ENCODE assay signal across 11 cellular contexts in genomic region chr9:15735083-15735974, GRCh38.
DNase-seq lines count a peak whose midpoint lies in the region; ATAC-seq and TF ChIP-seq lines count a peak whose summit lies in the region.
"Had no signal": no experiment of that assay in that cellular context is flagged by ENCODE, and none has a peak within 500 bp of the region (broad histone marks: within the 10 kb centered on the region; RNA-seq: fewer than 3 reads in every experiment).

No MANE protein-coding gene starts in this region.

- TF ChIP-seq POLR2A in IMR-90 (IDR thresholded peaks at IDR 0.05; ENCODE audit: low read depth, low read length), result no peak

- peak overlapping the region; percentile 61; the same call in 1 of the 3 replicates for H2BK15ac ChIP-seq in IMR-90 (ENCODE audit: low read depth, low read length)

- H3K4me2 ChIP-seq in IMR-90 (ENCODE audit: low read depth, low read length) (peak overlapping the region; percentile 77), mammary epithelial cell (ENCODE audit: insufficient read depth, low read depth, low read length) (peak overlapping the region; percentile 67)

- no peaks in the 10 kb centered on the region for H4K20me1 ChIP-seq in IMR-90 (ENCODE audit: insufficient read depth, low read length)
- no peaks in the 10 kb centered on the region for H4K20me1 ChIP-seq in mammary epithelial cell (ENCODE audit: insufficient read depth, low read length)

- peak overlapping the region; percentile 24; the same call in 1 of the 2 replicates for H3K4ac ChIP-seq in IMR-90 (ENCODE audit: low read depth, low read length)

- no peaks in the 10 kb centered on the region for H3K27me3 ChIP-seq in IMR-90 (ENCODE audit: control insufficient read depth, insufficient read depth, low read length)
- no peaks in the 10 kb centered on the region for H3K27me3 ChIP-seq in mammary epithelial cell (ENCODE audit: insufficient read depth, low read length)
- no peaks in the 10 kb centered on the region for H3K27me3 ChIP-seq in lung (ENCODE audit: control insufficient read depth, insufficient read depth)
- H3K27me3 ChIP-seq: neutrophil had no signal

- peak overlapping the region; percentile 74 for H2BK5ac ChIP-seq in IMR-90 (ENCODE audit: low read depth, low read length, poor library complexity, severe bottlenecking)

- no peak overlapping the region for H2AK5ac ChIP-seq in IMR-90 (ENCODE audit: low read depth, low read length)

- H3K4me1 ChIP-seq in IMR-90 (ENCODE audit: control insufficient read depth, insufficient read depth, low read length), result 0 out of 2 replicates have a peak, but pooled peaks cover 1% of the 10 kb centered on the region
- H3K4me1 ChIP-seq in mammary epithelial cell (ENCODE audit: insufficient read depth, low read length), result peaks cover 12% of the 10 kb centered on the region
- H3K4me1 ChIP-seq in lung (ENCODE audit: control insufficient read depth in 2 of 2, insufficient read depth in 2 of 2, low read length in 2 of 2), result peaks cover 0 to 1% of the 10 kb centered on the region in 2 donors

- H3K27ac ChIP-seq in IMR-90 (ENCODE audit: insufficient read depth, low read length) (peak overlapping the region; percentile 37; the same call in 1 of the 2 replicates), mammary epithelial cell (ENCODE audit: insufficient read depth, low read depth, low read length) (peak overlapping the region; percentile 52), lung (ENCODE audit: low read depth in 1 of 2, low read length in 1 of 2) (no peak overlapping the region)
- H3K27ac ChIP-seq: neutrophil had no signal

- no peaks in the 10 kb centered on the region for H3K79me1 ChIP-seq in IMR-90 (ENCODE audit: low read depth in 1 of 2, low read length in 2 of 2)

- peak; percentile 95 for ATAC-seq in IMR-90 (ENCODE audit: low read depth)
- peak; percentile 83 for ATAC-seq in lung (ENCODE audit: insufficient read depth, low FRiP score)
- no peak for ATAC-seq in HG03095 (IDR thresholded peaks at IDR 0.05; ENCODE audit: unreplicated experiment)
- ATAC-seq in HG02938 (IDR thresholded peaks at IDR 0.05; ENCODE audit: unreplicated experiment), result no peak
- ATAC-seq: CD8-positive, alpha-beta T cell had no signal

- 0 out of 2 replicates have a peak overlapping the region, but pooled peaks have one; percentile 54 for H4K5ac ChIP-seq in IMR-90 (ENCODE audit: low read depth, low read length)

- no peaks in the 10 kb centered on the region for H3K9me3 ChIP-seq in IMR-90 (ENCODE audit: control insufficient read depth, insufficient read depth, low read length)
- H3K9me3 ChIP-seq in mammary epithelial cell (replicated peaks; ENCODE audit: insufficient read depth, low read length), result no peaks in the 10 kb centered on the region
- peaks cover 0 to 2% of the 10 kb centered on the region in 2 donors for H3K9me3 ChIP-seq in lung (ENCODE audit: control insufficient read depth in 2 of 2, insufficient read depth in 1 of 2, low read length in 1 of 2)
- H3K9me3 ChIP-seq: neutrophil had no signal

- H3K4me3 ChIP-seq in IMR-90 (ENCODE audit: insufficient read depth, low read depth, low read length), result no peak overlapping the region
- H3K4me3 ChIP-seq in mammary epithelial cell (replicated peaks in 1 of 3; ENCODE audit: insufficient read depth in 1 of 3, low read depth in 2 of 3, low read length in 3 of 3), result peak overlapping the region in 1 of 3 experiments; percentile 21
- no peak overlapping the region for H3K4me3 ChIP-seq in lung

- BruUV-seq in IMR-90 (replicated peaks; lab: Mats Ljungman, UMichigan) (no TSS peak), mammary epithelial cell (replicated peaks; lab: Mats Ljungman, UMichigan) (no TSS peak)

- H3K56ac ChIP-seq in IMR-90 (ENCODE audit: extremely low read depth, insufficient read depth, low read length), result 0 out of 2 replicates have a peak overlapping the region, but pooled peaks have one; percentile 24

- H3K9ac ChIP-seq in IMR-90 (ENCODE audit: low read depth, low read length), result no peak overlapping the region
- no peak overlapping the region for H3K9ac ChIP-seq in mammary epithelial cell (ENCODE audit: insufficient read depth, low read length)

- no peaks in the 10 kb centered on the region for H3K79me2 ChIP-seq in mammary epithelial cell (ENCODE audit: insufficient read depth, low read length)

- no peak overlapping the region for H3K14ac ChIP-seq in IMR-90 (replicated peaks; ENCODE audit: low read depth, low read length)

- dilution Hi-C loops in IMR-90 (cut with HindIII; ENCODE audit: low sequenced_read_pairs, unreplicated experiment) (no loop called here), mammary epithelial cell (cut with HindIII; ENCODE audit: low sequenced_read_pairs) (no loop called here)

- H3K9me1 ChIP-seq in IMR-90 (ENCODE audit: insufficient read depth, low read length), result no peaks in the 10 kb centered on the region; the same call in 1 of the 2 replicates

- TF ChIP-seq CTCF in IMR-90 (conservative IDR thresholded peaks at IDR 0.05; ENCODE audit: low read depth, low read length) (no peak), mammary epithelial cell (conservative IDR thresholded peaks at IDR 0.05 in 1 of 2, IDR thresholded peaks at IDR 0.05 in 1 of 2; ENCODE audit: extremely low read depth in 1 of 2, insufficient read depth in 1 of 2, low read depth in 1 of 2, low read length in 2 of 2) (no peak), lung (IDR thresholded peaks at IDR 0.05; ENCODE audit: control extremely low read depth, extremely low read depth) (no peak)

- H4K8ac ChIP-seq in IMR-90 (ENCODE audit: low read depth in 2 of 2, low read length in 2 of 2), result peak overlapping the region in 1 of 2 experiments; percentile 40; a peak in 1 of 4 replicates

- peak; percentile 53 for DNase-seq in AG08396 (ENCODE audit: low spot score)
- DNase-seq in IMR-90, result peak; percentile 94
- DNase-seq in mammary epithelial cell, result peak; percentile 81
- DNase-seq in lung (ENCODE audit: low spot score), result peak; percentile 46
- no peak for DNase-seq in NCI-H2029 treated with DMSO at 0.1 percent for 48 hours (lab: John Stamatoyannopoulos, UW)
- DNase-seq in G401 (ENCODE audit: low spot score), result no peak
- DNase-seq: CD8-positive, alpha-beta T cell; MV-4-11 had no signal

- no peak for TF ChIP-seq RAD21 in IMR-90 (IDR thresholded peaks at IDR 0.05; ENCODE audit: low read length)

- H4K91ac ChIP-seq in IMR-90 (ENCODE audit: insufficient read depth, low read depth, low read length), result no peak overlapping the region

- no peak overlapping the region for H3K23ac ChIP-seq in IMR-90 (ENCODE audit: low read depth, low read length)

- no peak overlapping the region for H2BK20ac ChIP-seq in IMR-90 (ENCODE audit: low read depth, low read length)

- in situ Hi-C loops in IMR-90 (cut with MboI; ENCODE audit: low sequenced_read_pairs) (no loop called here), mammary epithelial cell (cut with MboI; ENCODE audit: low sequenced_read_pairs in 2 of 2) (no loop called here), G401 (cut with HindIII; ENCODE audit: low sequenced_read_pairs) (no loop called here)

- no peak overlapping the region for H2BK120ac ChIP-seq in IMR-90 (ENCODE audit: low read depth, low read length)

- no peaks in the 10 kb centered on the region for H3K36me3 ChIP-seq in IMR-90 (ENCODE audit: control insufficient read depth, insufficient read depth, low read length)
- H3K36me3 ChIP-seq in mammary epithelial cell (ENCODE audit: insufficient read depth, low read length), result no peaks in the 10 kb centered on the region
- no peaks in the 10 kb centered on the region for H3K36me3 ChIP-seq in lung (ENCODE audit: control insufficient read depth in 2 of 2, insufficient read depth in 2 of 2, low read length in 2 of 2)
- H3K36me3 ChIP-seq: neutrophil had no signal

- H2AK9ac ChIP-seq in IMR-90 (replicated peaks; ENCODE audit: low read depth, low read length, poor library complexity), result no peak overlapping the region

- no CpG with 5 or more reads among the region's 6 CpGs for WGBS in IMR-90 (ENCODE audit: extremely low coverage in 2 of 2, insufficient read length in 1 of 2), 2 experiments
- 36% methylated on average over 6 of the region's 6 CpGs for WGBS in mammary epithelial cell (ENCODE audit: low coverage, missing lambda C conversion rate)
- 65 to 85% methylated on average over 6 of the region's 6 CpGs for WGBS in lung, 2 donors

- intact Hi-C loops in IMR-90 (cut with micrococcal nuclease) (no loop called here), mammary epithelial cell (cut with micrococcal nuclease) (loop anchor here (1.0 kb wide), 1 partner anchor 38 kb away; no protein-coding TSS in a partner anchor)

- H2AFZ ChIP-seq in IMR-90 (replicated peaks; ENCODE audit: low read length, poor library complexity), result no peak overlapping the region
- no peak overlapping the region for H2AFZ ChIP-seq in mammary epithelial cell (ENCODE audit: low read depth, low read length)

- H3K18ac ChIP-seq in IMR-90 (ENCODE audit: low read depth, low read length), result peak overlapping the region; percentile 74; the same call in 1 of the 2 replicates

- CTCF ChIA-PET in IMR-90 (lab: Yijun Ruan, JAX) (no interaction called here), mammary epithelial cell (lab: Charles Lee; ENCODE audit: low non-redundant PET) (no interaction called here)

- POLR2A ChIA-PET in IMR-90 (lab: Charles Lee; ENCODE audit: unreplicated experiment), result no interaction called here

TF ChIP-seq in IMR-90, 13 proteins besides CTCF, POLR2A, EP300 and RAD21:
- TF ChIP-seq MXI1 (IDR thresholded peaks at IDR 0.05; ENCODE audit: borderline replicate concordance, low read depth, low read length) (peak; percentile 37; the same call in 1 of the 2 replicates), CEBPB (IDR thresholded peaks at IDR 0.05; ENCODE audit: low read depth, low read length) (peak; percentile 91), ELK1 (IDR thresholded peaks at IDR 0.05; ENCODE audit: borderline replicate concordance, low read depth, low read length) (no peak), SMC3 (IDR thresholded peaks at IDR 0.05; ENCODE audit: low read depth, low read length) (no peak)

Comparison
In these comparisons a context has a peak if more than half of its experiments do, and no peak if none do; other contexts are left out.
1. DNase-seq: peak in AG08396 (single experiment), IMR-90 (single experiment), mammary epithelial cell (single experiment) and lung (single experiment); none in NCI-H2029 treated with DMSO at 0.1 percent for 48 hours (single experiment) and G401 (single experiment).
2. ATAC-seq: peak in IMR-90 (single experiment) and lung (single experiment); none in HG03095 (single experiment) and HG02938 (single experiment).
3. H3K27ac ChIP-seq: peak in IMR-90 (single experiment) and mammary epithelial cell (single experiment); none in lung (0 of 2).